In the genomic region with DNA sequence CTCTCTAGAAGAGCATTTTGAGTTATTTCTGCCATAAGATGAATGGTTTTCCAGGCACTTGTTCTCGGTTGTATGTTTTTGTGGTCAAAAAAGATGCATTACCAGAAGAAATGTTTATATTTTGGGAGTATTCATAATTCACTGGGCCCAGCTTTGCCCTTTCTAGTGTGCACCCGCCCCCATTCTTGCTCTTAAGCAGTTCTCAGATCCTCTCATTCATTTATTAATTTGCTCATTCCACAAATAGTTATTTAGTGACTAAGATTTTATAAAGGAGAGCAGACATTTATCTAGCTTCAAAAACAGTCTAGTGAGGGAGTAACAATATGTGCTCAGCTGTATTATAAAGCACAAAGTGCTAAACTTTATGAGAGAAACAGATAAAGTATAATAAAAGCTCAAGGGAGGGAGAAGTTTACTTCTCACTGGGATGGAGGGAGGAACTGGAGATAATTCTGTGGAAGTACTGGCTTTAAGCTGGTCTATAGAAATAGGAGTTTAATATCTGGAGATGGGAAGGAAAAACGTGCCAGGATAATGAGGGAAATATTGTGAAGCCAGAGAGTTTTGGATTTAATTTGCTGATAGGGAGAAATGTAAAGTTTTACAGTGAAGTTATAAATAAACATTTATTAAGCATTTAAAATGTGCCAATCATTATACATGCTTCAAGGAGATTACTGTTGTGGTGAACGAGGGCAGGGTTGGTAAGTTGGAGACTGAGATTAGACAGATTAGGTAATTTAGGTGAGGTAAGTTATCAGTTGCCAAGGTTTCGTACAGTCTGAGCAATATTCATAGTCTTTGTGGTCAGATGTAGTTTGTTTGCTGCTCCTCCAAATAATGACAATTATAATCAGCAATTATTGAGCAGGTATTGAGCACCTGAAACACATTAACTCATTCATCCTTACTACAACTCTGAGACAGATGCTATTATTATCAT, we compare ENCODE assay signal across 9 cellular contexts. TPM values are rescaled to one million over a fixed set of nuclear protein-coding genes. Genes with fewer than 3 reads are reported as not detected.
DNase-seq lines count a peak whose midpoint lies in the region; ATAC-seq and TF ChIP-seq lines count a peak whose summit lies in the region.
"Had no signal": no experiment of that assay in that cellular context is flagged by ENCODE, and none has a peak within 500 bp of the region (broad histone marks: within the 10 kb centered on the region; RNA-seq: fewer than 3 reads in every experiment).

No MANE protein-coding gene starts in this region.

- H3K27ac Mint-ChIP-seq in activated naive CD4-positive, alpha-beta T cell treated with anti-CD3 and anti-CD28 coated beads, Interleukin-2, amount 10 ng/mL, durations not matched to agents 7 days and 5 days: peak overlapping the region; percentile 98
- peak overlapping the region; percentile 24 for H3K27ac Mint-ChIP-seq in type B pancreatic cell

- H3K4me3 ChIP-seq in adrenal gland (no peak overlapping the region), left lung (no peak overlapping the region)

- H3K4me1 ChIP-seq in adrenal gland (replicated peaks in 1 of 2) (peaks cover 52 to 74% of the 10 kb centered on the region in 2 donors), left lung (peaks cover 55 to 75% of the 10 kb centered on the region in 2 donors)

- intact Hi-C loops in adrenal gland (cut with DNase I): loop anchor here in 1 of 2 donors (10.0 kb wide), 1 partner anchor 59 kb away; no protein-coding TSS in a partner anchor
- intact Hi-C loops in left lung (cut with DNase I): no loop called here

- TF ChIP-seq CTCF in adrenal gland (IDR thresholded peaks at IDR 0.05) (no peak), left lung (IDR thresholded peaks at IDR 0.05) (no peak), type B pancreatic cell (conservative IDR thresholded peaks at IDR 0.05) (no peak), GM20000 (IDR thresholded peaks at IDR 0.05; ENCODE audit: extremely low read depth, missing control alignments) (no peak)

- H3K4me3 Mint-ChIP-seq in activated naive CD4-positive, alpha-beta T cell treated with anti-CD3 and anti-CD28 coated beads, Interleukin-2, amount 10 ng/mL, durations not matched to agents 7 days and 5 days: peak overlapping the region; percentile 65
- no peak overlapping the region for H3K4me3 Mint-ChIP-seq in type B pancreatic cell

- CTCF ChIA-PET in activated naive CD4-positive, alpha-beta T cell treated with anti-CD3 and anti-CD28 coated beads, Interleukin-2, amount 10 ng/mL, durations not matched to agents 7 days and 5 days (lab: Charles Lee): interaction anchor here (0.8 to 8.1 kb wide), 5 partner anchors 8 to 63 kb away, joined by 3 to 140 read pairs (median 15); a partner anchor contains a TSS

- H3K9me3 Mint-ChIP-seq in activated naive CD4-positive, alpha-beta T cell treated with anti-CD3 and anti-CD28 coated beads, Interleukin-2, amount 10 ng/mL, durations not matched to agents 7 days and 5 days: no peaks in the 10 kb centered on the region
- no peaks in the 10 kb centered on the region for H3K9me3 Mint-ChIP-seq in type B pancreatic cell

- H3K36me3 ChIP-seq in adrenal gland (replicated peaks in 1 of 2) (no peaks in the 10 kb centered on the region), left lung (no peaks in the 10 kb centered on the region)

- H3K27me3 ChIP-seq in adrenal gland: no peaks in the 10 kb centered on the region
- no peaks in the 10 kb centered on the region for H3K27me3 ChIP-seq in left lung

- H3K36me3 Mint-ChIP-seq in activated naive CD4-positive, alpha-beta T cell treated with anti-CD3 and anti-CD28 coated beads, Interleukin-2, amount 10 ng/mL, durations not matched to agents 7 days and 5 days: peaks cover 7% of the 10 kb centered on the region
- H3K36me3 Mint-ChIP-seq in type B pancreatic cell: no peaks in the 10 kb centered on the region

- no peaks in the 10 kb centered on the region for H3K27me3 Mint-ChIP-seq in activated naive CD4-positive, alpha-beta T cell treated with anti-CD3 and anti-CD28 coated beads, Interleukin-2, amount 10 ng/mL, durations not matched to agents 7 days and 5 days
- H3K27me3 Mint-ChIP-seq in type B pancreatic cell: no peaks in the 10 kb centered on the region

- TF ChIP-seq POLR2A in adrenal gland (IDR thresholded peaks at IDR 0.05): no peak

- H3K27ac ChIP-seq in adrenal gland: peak overlapping the region in 4 of 5 donors; percentile 47 to 94 (median 64)
- H3K27ac ChIP-seq in left lung: peak overlapping the region; percentile 56 to 72

- H3K9me3 ChIP-seq in adrenal gland (replicated peaks in 1 of 3) (no peaks in the 10 kb centered on the region), left lung (no peaks in the 10 kb centered on the region)

- H3K4me1 Mint-ChIP-seq in activated naive CD4-positive, alpha-beta T cell treated with anti-CD3 and anti-CD28 coated beads, Interleukin-2, amount 10 ng/mL, durations not matched to agents 7 days and 5 days: peaks cover 83% of the 10 kb centered on the region
- peaks cover 44% of the 10 kb centered on the region for H3K4me1 Mint-ChIP-seq in type B pancreatic cell (ENCODE audit: unreplicated experiment)

- ATAC-seq in left lung (peak; percentile 16), GM21390 (IDR thresholded peaks at IDR 0.05; ENCODE audit: unreplicated experiment) (no peak)

- no peak for DNase-seq in activated naive CD4-positive, alpha-beta T cell treated with anti-CD3 and anti-CD28 coated beads, Interleukin-2, amount 10 ng/mL, durations not matched to agents 7 days and 5 days
- no peak for DNase-seq in activated naive CD4-positive, alpha-beta T cell treated with Interleukin-2 at 50 U/mL for 16 hours
- DNase-seq in adrenal gland: no peak
- no peak for DNase-seq in left lung
- DNase-seq in type B pancreatic cell (ENCODE audit: extremely low spot score, unreplicated experiment): no peak
- no peak for DNase-seq in COR-L47 (lab: John Stamatoyannopoulos, UW)
- no peak for DNase-seq in GM20000 (ENCODE audit: low spot score)
- DNase-seq: DMS 273 treated with DMSO at 0.1 percent for 48 hours had no signal

- WGBS in adrenal gland, 4 donors: 41 to 48% (median 45%) methylated on average over 5 of the region's 5 CpGs

RNA-seq across cellular contexts. Expression of a gene that starts 9.1 kb away (rescaled TPM):
- total RNA-seq in adrenal gland (100 to 1,000 TPM; 189 to 334 (median 230) TPM), left lung (100 to 1,000 TPM; 358 to 385 TPM), type B pancreatic cell (ENCODE audit: low replicate concordance) (160 and 201 TPM in 2 replicates)
- polyA plus RNA-seq in adrenal gland: 100 to 1,000 TPM in 2 of 3 donors, 10 to 100 TPM in 1; 85.1 to 108 (median 108) TPM
